28 cellular contexts compared by ENCODE assay signal in the genomic region with DNA sequence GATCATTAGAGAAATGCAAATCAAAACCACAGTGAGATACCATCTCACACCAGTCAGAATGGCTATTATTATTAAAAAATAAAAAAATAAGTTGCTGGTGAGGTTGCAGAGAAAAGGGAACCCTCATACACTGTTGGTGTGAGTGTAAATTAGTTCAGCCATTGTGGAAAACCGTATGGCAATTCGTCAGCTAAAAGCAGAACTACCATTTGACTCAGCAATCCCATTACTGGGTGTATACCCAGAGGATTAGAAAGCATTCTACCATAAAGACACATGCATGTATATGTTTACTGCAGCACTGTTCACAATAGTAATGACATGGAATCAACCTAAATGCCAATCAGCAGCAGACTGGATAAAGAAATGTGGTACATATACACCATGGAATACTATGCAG. TPM values are rescaled to one million over a fixed set of nuclear protein-coding genes. Genes with fewer than 3 reads are reported as not detected.
DNase-seq lines count a peak whose midpoint lies in the region; ATAC-seq, FAIRE-seq and TF ChIP-seq lines count a peak whose summit lies in the region.
"Had no signal": no experiment of that assay in that cellular context is flagged by ENCODE, and none has a peak within 500 bp of the region (broad histone marks: within the 10 kb centered on the region; RNA-seq: fewer than 3 reads in every experiment).

No MANE protein-coding gene starts in this region.

- ATAC-seq in GM21390 (IDR thresholded peaks at IDR 0.05; ENCODE audit: unreplicated experiment) (peak; percentile 55), HG03039 (IDR thresholded peaks at IDR 0.05; ENCODE audit: unreplicated experiment) (peak; percentile 48)
- ATAC-seq: A549; activated T-cell treated with anti-CD3 and anti-CD28 coated beads, Interleukin-2, amount 50 U/mL, for 72 hours; esophagus mucosa; foreskin keratinocyte; left cardiac atrium; mucosa of descending colon; natural killer cell treated with Interleukin-12 subunit alpha and Interleukin-12 subunit beta and Interleukin-15 and Interleukin-18, amount 100 ng/mL, for 72 hours; WTC11 had no signal

- TF ChIP-seq CTCF in kidney (IDR thresholded peaks at IDR 0.05; ENCODE audit: borderline replicate concordance, extremely low read depth, insufficient read depth) = no peak

- FAIRE-seq in GM12892 (lab: Jason Lieb, UNC) (peak; percentile 82), RCC 7860 (lab: Jason Lieb, UNC) (no peak), kidney (lab: Jason Lieb, UNC) (no peak)
- FAIRE-seq: A549 had no signal

- H3K9me3 ChIP-seq in kidney (ENCODE audit: control insufficient read depth in 1 of 2, low read length in 2 of 2) = peaks cover 0 to 3% of the 10 kb centered on the region in 2 donors
- H3K9me3 ChIP-seq: A549 had no signal

- H3K4me3 ChIP-seq in kidney (ENCODE audit: low read length in 2 of 2) = no peak overlapping the region
- H3K4me3 ChIP-seq: A549, mucosa of descending colon, tibial artery had no signal

- no peaks in the 10 kb centered on the region for H3K36me3 ChIP-seq in kidney (ENCODE audit: control insufficient read depth in 1 of 2, insufficient read depth in 2 of 2, low read length in 2 of 2)
- H3K36me3 ChIP-seq: tibial artery had no signal

- no peak for TF ChIP-seq POLR2A in GM12892 (IDR thresholded peaks at IDR 0.05; ENCODE audit: low read depth, low read length)

- no peak overlapping the region for H3K27ac ChIP-seq in kidney (ENCODE audit: low read depth in 2 of 2, low read length in 2 of 2)
- H3K27ac ChIP-seq: A549, foreskin keratinocyte, tibial artery had no signal

- intact Hi-C loops in kidney (cut with DNase I) = no loop called here

- no peak overlapping the region for H3K9ac ChIP-seq in kidney (ENCODE audit: low read length in 2 of 2)

- H3K4me1 ChIP-seq in kidney (ENCODE audit: control insufficient read depth in 1 of 2, insufficient read depth in 1 of 2, low read depth in 1 of 2, low read length in 2 of 2) = peaks cover 0 to 3% of the 10 kb centered on the region in 2 donors
- H3K4me1 ChIP-seq: tibial artery had no signal

- DNase-seq in GM12892 (ENCODE audit: insufficient read length) (no peak), MV-4-11 (lab: John Stamatoyannopoulos, UW) (peak; percentile 65), RCC 7860 (ENCODE audit: low spot score) (no peak), kidney (no peak), NCI-H1694 treated with DMSO at 0.1 percent for 48 hours (lab: John Stamatoyannopoulos, UW) (no peak), NCI-H526 treated with DMSO at 0.1 percent for 48 hours (lab: John Stamatoyannopoulos, UW) (no peak)
- DNase-seq: activated naive CD4-positive, alpha-beta T cell; activated T-cell treated with anti-CD3 and anti-CD28 coated beads, Interleukin-2, amount 50 U/mL, for 72 hours; AML-193; CD4-positive, alpha-beta T cell; central memory CD4-positive, alpha-beta T cell; endodermal cell; foreskin keratinocyte; H7; left cardiac atrium; mucosa of descending colon; NCI-H1436 treated with DMSO at 0.1 percent for 48 hours; NCI-H446 treated with DMSO at 0.1 percent for 48 hours; SHP77; T-helper 9 cell; tibial artery had no signal

RNA-seq across cellular contexts. Expression of a gene that starts 42.2 kb away (rescaled TPM):
- polyA plus RNA-seq in GM12892 (2012; ENCODE audit: missing spikeins) = not detected
- total RNA-seq in kidney = 10.7 TPM
- polyA plus RNA-seq in kidney (ENCODE audit: insufficient read depth, low read depth, low replicate concordance) = 20.3 TPM
- total RNA-seq: CD4-positive, alpha-beta T cell; HT1080; natural killer cell treated with Interleukin-12 subunit alpha and Interleukin-12 subunit beta and Interleukin-15 and Interleukin-18, amount 100 ng/mL, for 72 hours had no signal
